ENCODE assay signal across 27 cellular contexts in genomic region chr1:171355727-171356126, GRCh38. TPM values are rescaled to one million over a fixed set of nuclear protein-coding genes. Genes with fewer than 3 reads are reported as not detected.
DNase-seq lines count a peak whose midpoint lies in the region; ATAC-seq and TF ChIP-seq lines count a peak whose summit lies in the region.
"Had no signal": no experiment of that assay in that cellular context is flagged by ENCODE, and none has a peak within 500 bp of the region (broad histone marks: within the 10 kb centered on the region; RNA-seq: fewer than 3 reads in every experiment).

No MANE protein-coding gene starts in this region.

- TF ChIP-seq POLR2A in ovary (IDR thresholded peaks at IDR 0.05) = no peak

- peaks cover 16% of the 10 kb centered on the region for H3K27me3 Mint-ChIP-seq in stimulated activated memory B cell treated with anti-CD40 and anti-IgM and Interleukin-4, amounts not matched to agents 10 μg/mL and 1 μg/mL and 100 μg/mL, for 72 hours

- TF ChIP-seq CTCF in HEK293 (tag by site-specific recombination; IDR thresholded peaks at IDR 0.05) (no peak), ovary (IDR thresholded peaks at IDR 0.05) (no peak)

- H3K27ac Mint-ChIP-seq in stimulated activated memory B cell treated with anti-CD40 and anti-IgM and Interleukin-4, amounts not matched to agents 10 μg/mL and 1 μg/mL and 100 μg/mL, for 72 hours = no peak overlapping the region
- H3K27ac Mint-ChIP-seq: activated CD4-positive, alpha-beta T cell treated with anti-CD3 and anti-CD28 coated beads, Interleukin-2, amount 10 ng/mL, durations not matched to agents 7 days and 5 days; activated naive CD8-positive, alpha-beta T cell; CD8-positive, alpha-beta T cell; effector memory CD8-positive, alpha-beta T cell; mesothelial cell of epicardium; naive thymus-derived CD8-positive, alpha-beta T cell had no signal

- no peaks in the 10 kb centered on the region for H3K27me3 ChIP-seq in ovary
- H3K27me3 ChIP-seq: body of pancreas, Peyer's patch, suprapubic skin, uterus had no signal

- no peak overlapping the region for H3K4me3 Mint-ChIP-seq in stimulated activated memory B cell treated with anti-CD40 and anti-IgM and Interleukin-4, amounts not matched to agents 10 μg/mL and 1 μg/mL and 100 μg/mL, for 72 hours
- H3K4me3 Mint-ChIP-seq: activated CD4-positive, alpha-beta T cell treated with anti-CD3 and anti-CD28 coated beads, Interleukin-2, amount 10 ng/mL, durations not matched to agents 7 days and 5 days; activated naive CD8-positive, alpha-beta T cell; CD8-positive, alpha-beta T cell; effector memory CD8-positive, alpha-beta T cell; mesothelial cell of epicardium; naive thymus-derived CD8-positive, alpha-beta T cell had no signal

- H3K4me3 ChIP-seq in HEK293 (ENCODE audit: low read depth, low read length) (no peak overlapping the region), ovary (no peak overlapping the region)
- H3K4me3 ChIP-seq: body of pancreas, Peyer's patch, suprapubic skin, uterus had no signal

- POLR2A ChIA-PET in HEK293 (lab: Yijun Ruan, JAX) = no interaction called here

- H3K9me3 Mint-ChIP-seq in stimulated activated memory B cell treated with anti-CD40 and anti-IgM and Interleukin-4, amounts not matched to agents 10 μg/mL and 1 μg/mL and 100 μg/mL, for 72 hours = peaks cover 5% of the 10 kb centered on the region
- H3K9me3 Mint-ChIP-seq: activated CD4-positive, alpha-beta T cell treated with anti-CD3 and anti-CD28 coated beads, Interleukin-2, amount 10 ng/mL, durations not matched to agents 7 days and 5 days; effector memory CD8-positive, alpha-beta T cell had no signal

- DNase-seq in iris pigment epithelial cell (ENCODE audit: low read depth) (peak; percentile 49), retina (no peak), ovary (no peak)
- no peak for DNase-seq in activated CD4-positive, alpha-beta T cell treated with anti-CD3 and anti-CD28 coated beads for 1 hour
- DNase-seq: activated CD4-positive, alpha-beta T cell treated with anti-CD3 and anti-CD28 coated beads, Interleukin-2, amount 10 ng/mL, durations not matched to agents 7 days and 5 days; body of pancreas; CD8-positive, alpha-beta T cell; DMS53; effector memory CD8-positive, alpha-beta T cell; glutamatergic neuron; HCEC 1CT; Karpas-422; naive thymus-derived CD8-positive, alpha-beta T cell; NCI-H1092 treated with DMSO at 0.1 percent for 48 hours; NCI-H2081 treated with DMSO at 0.1 percent for 48 hours; Peyer's patch; posterior cingulate gyrus; T-helper 2 cell; uterus had no signal

- CTCF ChIA-PET in HEK293 (lab: Yijun Ruan, JAX) = no interaction called here

- H3K9me3 ChIP-seq in HEK293 (ENCODE audit: control insufficient read depth, insufficient read depth, low read depth, low read length) (no peaks in the 10 kb centered on the region), ovary (peaks cover 0 to 3% of the 10 kb centered on the region in 2 donors)
- H3K9me3 ChIP-seq: body of pancreas, Peyer's patch, suprapubic skin, uterus had no signal

- H3K27ac ChIP-seq in HEK293 (ENCODE audit: extremely low read depth, low read depth, low read length) (no peak overlapping the region), ovary (no peak overlapping the region)
- H3K27ac ChIP-seq: body of pancreas, Peyer's patch, suprapubic skin, uterus, VCaP had no signal

- no peaks in the 10 kb centered on the region for H3K4me1 Mint-ChIP-seq in stimulated activated memory B cell treated with anti-CD40 and anti-IgM and Interleukin-4, amounts not matched to agents 10 μg/mL and 1 μg/mL and 100 μg/mL, for 72 hours
- H3K4me1 Mint-ChIP-seq: activated CD4-positive, alpha-beta T cell treated with anti-CD3 and anti-CD28 coated beads, Interleukin-2, amount 10 ng/mL, durations not matched to agents 7 days and 5 days; naive thymus-derived CD8-positive, alpha-beta T cell had no signal

- no peak for TF ChIP-seq EP300 in ovary (IDR thresholded peaks at IDR 0.05)

- H3K36me3 ChIP-seq in HEK293 (ENCODE audit: control insufficient read depth in 2 of 2, insufficient read depth in 1 of 2, low read length in 2 of 2) = no peaks in the 10 kb centered on the region
- no peaks in the 10 kb centered on the region for H3K36me3 ChIP-seq in ovary
- H3K36me3 ChIP-seq: Peyer's patch, suprapubic skin, uterus had no signal

- WGBS in ovary, 3 donors = 43 to 70% (median 61%) methylated on average over 3 of the region's 3 CpGs

- H3K36me3 Mint-ChIP-seq in stimulated activated memory B cell treated with anti-CD40 and anti-IgM and Interleukin-4, amounts not matched to agents 10 μg/mL and 1 μg/mL and 100 μg/mL, for 72 hours = no peaks in the 10 kb centered on the region
- H3K36me3 Mint-ChIP-seq: activated naive CD8-positive, alpha-beta T cell; CD8-positive, alpha-beta T cell; mesothelial cell of epicardium had no signal

- H3K4me1 ChIP-seq in HEK293 (ENCODE audit: control insufficient read depth, insufficient read depth, low read length) = no peaks in the 10 kb centered on the region
- no peaks in the 10 kb centered on the region for H3K4me1 ChIP-seq in ovary (ENCODE audit: insufficient read depth)
- H3K4me1 ChIP-seq: body of pancreas, suprapubic skin, uterus had no signal

- peak; percentile 85 for ATAC-seq in SK-N-SH treated with all-trans-retinoic acid at 6 μM for 48 hours
- no peak for ATAC-seq in stimulated activated memory B cell treated with anti-CD40 and anti-IgM and Interleukin-4, amounts not matched to agents 10 μg/mL and 1 μg/mL and 100 μg/mL, for 72 hours
- ATAC-seq: body of pancreas; CD8-positive, alpha-beta T cell; effector memory CD8-positive, alpha-beta T cell; left lobe of liver; naive thymus-derived CD8-positive, alpha-beta T cell had no signal

- intact Hi-C loops in ovary (cut with DNase I) = no loop called here

TF ChIP-seq in HEK293, 187 proteins besides CTCF, POLR2A, EP300 and RAD21:
- TF ChIP-seq ZNF398 (tag by site-specific recombination; IDR thresholded peaks at IDR 0.05) = 0 out of 2 replicates have a peak, but pooled peaks have one; percentile 8
- TF ChIP-seq GLI2 (tag by site-specific recombination; IDR thresholded peaks at IDR 0.05; ENCODE audit: borderline replicate concordance, low read depth) = no peak

TF ChIP-seq in SK-N-SH treated with all-trans-retinoic acid at 6 μM for 48 hours, 23 proteins besides CTCF, POLR2A, EP300 and RAD21:
- TF ChIP-seq ZNF8 (CRISPR knock-in tag; IDR thresholded peaks at IDR 0.05) (no peak), TCF4 (CRISPR knock-in tag; IDR thresholded peaks at IDR 0.05; ENCODE audit: borderline replicate concordance) (no peak), ZNF565 (CRISPR knock-in tag; conservative IDR thresholded peaks at IDR 0.05; ENCODE audit: low read depth) (no peak), GLIS3 (CRISPR knock-in tag; IDR thresholded peaks at IDR 0.05) (no peak), OSR1 (CRISPR knock-in tag; IDR thresholded peaks at IDR 0.05) (no peak), ZFP3 (CRISPR knock-in tag; IDR thresholded peaks at IDR 0.05) (no peak), CSDC2 (CRISPR knock-in tag; IDR thresholded peaks at IDR 0.05) (no peak), ZNF70 (CRISPR knock-in tag; IDR thresholded peaks at IDR 0.05) (no peak), POU6F1 (CRISPR knock-in tag; IDR thresholded peaks at IDR 0.05; ENCODE audit: borderline replicate concordance, low read depth) (no peak), TSHZ2 (CRISPR knock-in tag; IDR thresholded peaks at IDR 0.05) (no peak)
TF ChIP-seq in SK-N-SH treated with all-trans-retinoic acid at 6 μM for 48 hours: peak in this region for 0.

RNA-seq across cellular contexts. Expression of gene FMO4, which starts 41.7 kb away (rescaled TPM):
- total RNA-seq in ovary = 1 to 10 TPM; 1.9 to 4.4 (median 3.7) TPM
- polyA plus RNA-seq in ovary = 1 to 10 TPM; 3.2 to 8.0 TPM
